1 cellular context compared by ENCODE assay signal in the genomic region with DNA sequence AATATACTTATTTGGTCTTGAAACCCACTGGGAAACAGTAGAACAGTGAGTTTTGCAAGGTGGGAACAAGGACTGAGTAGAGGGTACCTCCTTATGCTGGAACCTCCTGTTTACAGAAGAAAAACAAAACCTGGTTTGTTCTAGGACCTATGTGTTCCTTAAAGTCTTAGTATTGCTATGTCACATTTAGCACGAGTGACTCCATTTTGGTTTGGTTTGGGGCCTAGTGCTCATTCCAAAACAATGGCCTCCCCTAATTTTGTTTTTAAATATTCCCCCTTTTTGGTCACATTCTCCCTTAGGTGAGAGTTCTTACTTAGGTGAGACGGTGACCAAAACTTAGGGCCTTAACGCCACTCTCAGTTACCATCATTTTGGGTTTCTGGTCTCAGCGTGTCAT.
TF ChIP-seq lines count a peak whose summit lies in the region.

No MANE protein-coding gene starts in this region.

TF ChIP-seq in K562, 482 proteins besides CTCF, POLR2A, EP300 and RAD21 (continued from another document and continues in another):
- TF ChIP-seq ZBTB49 (CRISPR knock-in tag; IDR thresholded peaks at IDR 0.05; ENCODE audit: borderline replicate concordance) (no peak), FOXJ3 (CRISPR knock-in tag; IDR thresholded peaks at IDR 0.05) (no peak), STAT5B (CRISPR knock-in tag; IDR thresholded peaks at IDR 0.05) (peak; percentile 46; the same call in 1 of the 2 replicates), NRF1 (conservative IDR thresholded peaks at IDR 0.05 in 1 of 2, IDR thresholded peaks at IDR 0.05 in 1 of 2) (no peak), GTF2A2 (tag; IDR thresholded peaks at IDR 0.05) (peak; percentile 71), RHOXF2B (CRISPR knock-in tag; conservative IDR thresholded peaks at IDR 0.05) (no peak), SMARCB1 (IDR thresholded peaks at IDR 0.05; ENCODE audit: insufficient read length, low read depth) (no peak), PPARD (CRISPR knock-in tag; IDR thresholded peaks at IDR 0.05) (no peak), EGR1 (conservative IDR thresholded peaks at IDR 0.05) (no peak), HDAC6 (IDR thresholded peaks at IDR 0.05; ENCODE audit: low read depth, low read length) (no peak), HDAC8 (tag; IDR thresholded peaks at IDR 0.05) (peak; percentile 94), PHTF2 (CRISPR knock-in tag; IDR thresholded peaks at IDR 0.05) (no peak), ZNF785 (CRISPR knock-in tag; IDR thresholded peaks at IDR 0.05) (no peak), SP1 (CRISPR knock-in tag; IDR thresholded peaks at IDR 0.05) (no peak), TAL1 (IDR thresholded peaks at IDR 0.05) (no peak), EHMT2 (IDR thresholded peaks at IDR 0.05) (no peak), FOXK1 (CRISPR knock-in tag; IDR thresholded peaks at IDR 0.05; ENCODE audit: borderline replicate concordance) (no peak), CBX3 (IDR thresholded peaks at IDR 0.05; ENCODE audit: borderline replicate concordance in 1 of 2, low read length in 2 of 2) (no peak), POU5F1 (IDR thresholded peaks at IDR 0.05; ENCODE audit: borderline replicate concordance, low read depth, low read length, partially characterized antibody) (no peak), CAMTA2 (CRISPR knock-in tag; conservative IDR thresholded peaks at IDR 0.05) (no peak), ZNF140 (CRISPR knock-in tag; IDR thresholded peaks at IDR 0.05) (no peak), ZNF184 (CRISPR knock-in tag; IDR thresholded peaks at IDR 0.05) (no peak), PRDM10 (IDR thresholded peaks at IDR 0.05; ENCODE audit: partially characterized antibody) (no peak)
- TF ChIP-seq, protein P1, sequence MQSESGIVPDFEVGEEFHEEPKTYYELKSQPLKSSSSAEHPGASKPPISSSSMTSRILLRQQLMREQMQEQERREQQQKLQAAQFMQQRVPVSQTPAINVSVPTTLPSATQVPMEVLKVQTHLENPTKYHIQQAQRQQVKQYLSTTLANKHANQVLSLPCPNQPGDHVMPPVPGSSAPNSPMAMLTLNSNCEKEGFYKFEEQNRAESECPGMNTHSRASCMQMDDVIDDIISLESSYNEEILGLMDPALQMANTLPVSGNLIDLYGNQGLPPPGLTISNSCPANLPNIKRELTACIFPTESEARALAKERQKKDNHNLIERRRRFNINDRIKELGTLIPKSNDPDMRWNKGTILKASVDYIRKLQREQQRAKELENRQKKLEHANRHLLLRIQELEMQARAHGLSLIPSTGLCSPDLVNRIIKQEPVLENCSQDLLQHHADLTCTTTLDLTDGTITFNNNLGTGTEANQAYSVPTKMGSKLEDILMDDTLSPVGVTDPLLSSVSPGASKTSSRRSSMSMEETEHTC (IDR thresholded peaks at IDR 0.05), result no peak
- TF ChIP-seq, protein P2, sequence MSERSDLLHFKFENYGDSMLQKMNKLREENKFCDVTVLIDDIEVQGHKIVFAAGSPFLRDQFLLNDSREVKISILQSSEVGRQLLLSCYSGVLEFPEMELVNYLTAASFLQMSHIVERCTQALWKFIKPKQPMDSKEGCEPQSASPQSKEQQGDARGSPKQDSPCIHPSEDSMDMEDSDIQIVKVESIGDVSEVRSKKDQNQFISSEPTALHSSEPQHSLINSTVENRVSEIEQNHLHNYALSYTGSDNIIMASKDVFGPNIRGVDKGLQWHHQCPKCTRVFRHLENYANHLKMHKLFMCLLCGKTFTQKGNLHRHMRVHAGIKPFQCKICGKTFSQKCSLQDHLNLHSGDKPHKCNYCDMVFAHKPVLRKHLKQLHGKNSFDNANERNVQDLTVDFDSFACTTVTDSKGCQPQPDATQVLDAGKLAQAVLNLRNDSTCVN (CRISPR knock-in tag; IDR thresholded peaks at IDR 0.05), result no peak
- TF ChIP-seq, protein P3, sequence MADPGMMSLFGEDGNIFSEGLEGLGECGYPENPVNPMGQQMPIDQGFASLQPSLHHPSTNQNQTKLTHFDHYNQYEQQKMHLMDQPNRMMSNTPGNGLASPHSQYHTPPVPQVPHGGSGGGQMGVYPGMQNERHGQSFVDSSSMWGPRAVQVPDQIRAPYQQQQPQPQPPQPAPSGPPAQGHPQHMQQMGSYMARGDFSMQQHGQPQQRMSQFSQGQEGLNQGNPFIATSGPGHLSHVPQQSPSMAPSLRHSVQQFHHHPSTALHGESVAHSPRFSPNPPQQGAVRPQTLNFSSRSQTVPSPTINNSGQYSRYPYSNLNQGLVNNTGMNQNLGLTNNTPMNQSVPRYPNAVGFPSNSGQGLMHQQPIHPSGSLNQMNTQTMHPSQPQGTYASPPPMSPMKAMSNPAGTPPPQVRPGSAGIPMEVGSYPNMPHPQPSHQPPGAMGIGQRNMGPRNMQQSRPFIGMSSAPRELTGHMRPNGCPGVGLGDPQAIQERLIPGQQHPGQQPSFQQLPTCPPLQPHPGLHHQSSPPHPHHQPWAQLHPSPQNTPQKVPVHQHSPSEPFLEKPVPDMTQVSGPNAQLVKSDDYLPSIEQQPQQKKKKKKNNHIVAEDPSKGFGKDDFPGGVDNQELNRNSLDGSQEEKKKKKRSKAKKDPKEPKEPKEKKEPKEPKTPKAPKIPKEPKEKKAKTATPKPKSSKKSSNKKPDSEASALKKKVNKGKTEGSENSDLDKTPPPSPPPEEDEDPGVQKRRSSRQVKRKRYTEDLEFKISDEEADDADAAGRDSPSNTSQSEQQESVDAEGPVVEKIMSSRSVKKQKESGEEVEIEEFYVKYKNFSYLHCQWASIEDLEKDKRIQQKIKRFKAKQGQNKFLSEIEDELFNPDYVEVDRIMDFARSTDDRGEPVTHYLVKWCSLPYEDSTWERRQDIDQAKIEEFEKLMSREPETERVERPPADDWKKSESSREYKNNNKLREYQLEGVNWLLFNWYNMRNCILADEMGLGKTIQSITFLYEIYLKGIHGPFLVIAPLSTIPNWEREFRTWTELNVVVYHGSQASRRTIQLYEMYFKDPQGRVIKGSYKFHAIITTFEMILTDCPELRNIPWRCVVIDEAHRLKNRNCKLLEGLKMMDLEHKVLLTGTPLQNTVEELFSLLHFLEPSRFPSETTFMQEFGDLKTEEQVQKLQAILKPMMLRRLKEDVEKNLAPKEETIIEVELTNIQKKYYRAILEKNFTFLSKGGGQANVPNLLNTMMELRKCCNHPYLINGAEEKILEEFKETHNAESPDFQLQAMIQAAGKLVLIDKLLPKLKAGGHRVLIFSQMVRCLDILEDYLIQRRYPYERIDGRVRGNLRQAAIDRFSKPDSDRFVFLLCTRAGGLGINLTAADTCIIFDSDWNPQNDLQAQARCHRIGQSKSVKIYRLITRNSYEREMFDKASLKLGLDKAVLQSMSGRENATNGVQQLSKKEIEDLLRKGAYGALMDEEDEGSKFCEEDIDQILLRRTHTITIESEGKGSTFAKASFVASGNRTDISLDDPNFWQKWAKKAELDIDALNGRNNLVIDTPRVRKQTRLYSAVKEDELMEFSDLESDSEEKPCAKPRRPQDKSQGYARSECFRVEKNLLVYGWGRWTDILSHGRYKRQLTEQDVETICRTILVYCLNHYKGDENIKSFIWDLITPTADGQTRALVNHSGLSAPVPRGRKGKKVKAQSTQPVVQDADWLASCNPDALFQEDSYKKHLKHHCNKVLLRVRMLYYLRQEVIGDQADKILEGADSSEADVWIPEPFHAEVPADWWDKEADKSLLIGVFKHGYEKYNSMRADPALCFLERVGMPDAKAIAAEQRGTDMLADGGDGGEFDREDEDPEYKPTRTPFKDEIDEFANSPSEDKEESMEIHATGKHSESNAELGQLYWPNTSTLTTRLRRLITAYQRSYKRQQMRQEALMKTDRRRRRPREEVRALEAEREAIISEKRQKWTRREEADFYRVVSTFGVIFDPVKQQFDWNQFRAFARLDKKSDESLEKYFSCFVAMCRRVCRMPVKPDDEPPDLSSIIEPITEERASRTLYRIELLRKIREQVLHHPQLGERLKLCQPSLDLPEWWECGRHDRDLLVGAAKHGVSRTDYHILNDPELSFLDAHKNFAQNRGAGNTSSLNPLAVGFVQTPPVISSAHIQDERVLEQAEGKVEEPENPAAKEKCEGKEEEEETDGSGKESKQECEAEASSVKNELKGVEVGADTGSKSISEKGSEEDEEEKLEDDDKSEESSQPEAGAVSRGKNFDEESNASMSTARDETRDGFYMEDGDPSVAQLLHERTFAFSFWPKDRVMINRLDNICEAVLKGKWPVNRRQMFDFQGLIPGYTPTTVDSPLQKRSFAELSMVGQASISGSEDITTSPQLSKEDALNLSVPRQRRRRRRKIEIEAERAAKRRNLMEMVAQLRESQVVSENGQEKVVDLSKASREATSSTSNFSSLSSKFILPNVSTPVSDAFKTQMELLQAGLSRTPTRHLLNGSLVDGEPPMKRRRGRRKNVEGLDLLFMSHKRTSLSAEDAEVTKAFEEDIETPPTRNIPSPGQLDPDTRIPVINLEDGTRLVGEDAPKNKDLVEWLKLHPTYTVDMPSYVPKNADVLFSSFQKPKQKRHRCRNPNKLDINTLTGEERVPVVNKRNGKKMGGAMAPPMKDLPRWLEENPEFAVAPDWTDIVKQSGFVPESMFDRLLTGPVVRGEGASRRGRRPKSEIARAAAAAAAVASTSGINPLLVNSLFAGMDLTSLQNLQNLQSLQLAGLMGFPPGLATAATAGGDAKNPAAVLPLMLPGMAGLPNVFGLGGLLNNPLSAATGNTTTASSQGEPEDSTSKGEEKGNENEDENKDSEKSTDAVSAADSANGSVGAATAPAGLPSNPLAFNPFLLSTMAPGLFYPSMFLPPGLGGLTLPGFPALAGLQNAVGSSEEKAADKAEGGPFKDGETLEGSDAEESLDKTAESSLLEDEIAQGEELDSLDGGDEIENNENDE (IDR thresholded peaks at IDR 0.05; ENCODE audit: low read depth, low read length), result no peak
- TF ChIP-seq, protein P4, sequence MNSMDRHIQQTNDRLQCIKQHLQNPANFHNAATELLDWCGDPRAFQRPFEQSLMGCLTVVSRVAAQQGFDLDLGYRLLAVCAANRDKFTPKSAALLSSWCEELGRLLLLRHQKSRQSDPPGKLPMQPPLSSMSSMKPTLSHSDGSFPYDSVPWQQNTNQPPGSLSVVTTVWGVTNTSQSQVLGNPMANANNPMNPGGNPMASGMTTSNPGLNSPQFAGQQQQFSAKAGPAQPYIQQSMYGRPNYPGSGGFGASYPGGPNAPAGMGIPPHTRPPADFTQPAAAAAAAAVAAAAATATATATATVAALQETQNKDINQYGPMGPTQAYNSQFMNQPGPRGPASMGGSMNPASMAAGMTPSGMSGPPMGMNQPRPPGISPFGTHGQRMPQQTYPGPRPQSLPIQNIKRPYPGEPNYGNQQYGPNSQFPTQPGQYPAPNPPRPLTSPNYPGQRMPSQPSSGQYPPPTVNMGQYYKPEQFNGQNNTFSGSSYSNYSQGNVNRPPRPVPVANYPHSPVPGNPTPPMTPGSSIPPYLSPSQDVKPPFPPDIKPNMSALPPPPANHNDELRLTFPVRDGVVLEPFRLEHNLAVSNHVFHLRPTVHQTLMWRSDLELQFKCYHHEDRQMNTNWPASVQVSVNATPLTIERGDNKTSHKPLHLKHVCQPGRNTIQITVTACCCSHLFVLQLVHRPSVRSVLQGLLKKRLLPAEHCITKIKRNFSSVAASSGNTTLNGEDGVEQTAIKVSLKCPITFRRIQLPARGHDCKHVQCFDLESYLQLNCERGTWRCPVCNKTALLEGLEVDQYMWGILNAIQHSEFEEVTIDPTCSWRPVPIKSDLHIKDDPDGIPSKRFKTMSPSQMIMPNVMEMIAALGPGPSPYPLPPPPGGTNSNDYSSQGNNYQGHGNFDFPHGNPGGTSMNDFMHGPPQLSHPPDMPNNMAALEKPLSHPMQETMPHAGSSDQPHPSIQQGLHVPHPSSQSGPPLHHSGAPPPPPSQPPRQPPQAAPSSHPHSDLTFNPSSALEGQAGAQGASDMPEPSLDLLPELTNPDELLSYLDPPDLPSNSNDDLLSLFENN (IDR thresholded peaks at IDR 0.05; ENCODE audit: low read depth in 2 of 2, low read length in 2 of 2), result no peak
- TF ChIP-seq, protein P5, sequence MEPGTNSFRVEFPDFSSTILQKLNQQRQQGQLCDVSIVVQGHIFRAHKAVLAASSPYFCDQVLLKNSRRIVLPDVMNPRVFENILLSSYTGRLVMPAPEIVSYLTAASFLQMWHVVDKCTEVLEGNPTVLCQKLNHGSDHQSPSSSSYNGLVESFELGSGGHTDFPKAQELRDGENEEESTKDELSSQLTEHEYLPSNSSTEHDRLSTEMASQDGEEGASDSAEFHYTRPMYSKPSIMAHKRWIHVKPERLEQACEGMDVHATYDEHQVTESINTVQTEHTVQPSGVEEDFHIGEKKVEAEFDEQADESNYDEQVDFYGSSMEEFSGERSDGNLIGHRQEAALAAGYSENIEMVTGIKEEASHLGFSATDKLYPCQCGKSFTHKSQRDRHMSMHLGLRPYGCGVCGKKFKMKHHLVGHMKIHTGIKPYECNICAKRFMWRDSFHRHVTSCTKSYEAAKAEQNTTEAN (CRISPR knock-in tag; IDR thresholded peaks at IDR 0.05), result no peak
